In genomic region chr2:8003462-8004075, GRCh38 we compare ENCODE assay signal across 10 cellular contexts.
A peak's percentile ranks its signal among the peaks of the same experiment; 100 is the strongest.
DNase-seq lines count a peak whose midpoint lies in the region; ATAC-seq and TF ChIP-seq lines count a peak whose summit lies in the region.
"Had no signal": no experiment of that assay in that cellular context is flagged by ENCODE, and none has a peak within 500 bp of the region (broad histone marks: within the 10 kb centered on the region; RNA-seq: fewer than 3 reads in every experiment).

No MANE protein-coding gene starts in this region.

- H3K4me3 ChIP-seq in AG04449 (ENCODE audit: low read depth, low read length) (peak overlapping the region; percentile 4), HAP-1 (no peak overlapping the region)

- no peaks in the 10 kb centered on the region for H3K9me3 ChIP-seq in HAP-1

- peak overlapping the region; percentile 4 for H3K27ac ChIP-seq in epithelial cell of prostate

- DNase-seq in AG04449 (ENCODE audit: low read depth, low spot score): peak; percentile 31
- peak; percentile 98 for DNase-seq in NCI-H1694 treated with DMSO at 0.1 percent for 48 hours (lab: John Stamatoyannopoulos, UW)
- no peak for DNase-seq in epithelial cell of prostate (ENCODE audit: low read depth, low spot score)
- DNase-seq in myocyte (ENCODE audit: low read depth): peak; percentile 78
- no peak for DNase-seq in HAP-1 (ENCODE audit: low spot score in 2 of 2)
- DNase-seq in central memory CD4-positive, alpha-beta T cell: no peak
- DNase-seq: activated naive CD8-positive, alpha-beta T cell treated with anti-CD3 and anti-CD28 coated beads, Interleukin-2, amount 50 U/mL, for 24 hours; T-cell had no signal

- no peaks in the 10 kb centered on the region for H3K27me3 ChIP-seq in HAP-1 (ENCODE audit: low read depth)

- CTCF ChIA-PET in AG04449 (lab: Yijun Ruan, JAX): no interaction called here

- no peaks in the 10 kb centered on the region for H3K4me1 ChIP-seq in HAP-1

- POLR2A ChIA-PET in AG04449 (lab: Yijun Ruan, JAX): interaction anchor here (1.3 kb wide), 1 partner anchor 679 kb away, joined by 4 read pairs; the partner anchor contains the start of gene ID2

- H3K36me3 ChIP-seq in HAP-1 (replicated peaks): no peaks in the 10 kb centered on the region

- no peak for ATAC-seq in GM18511 (IDR thresholded peaks at IDR 0.05; ENCODE audit: unreplicated experiment)
- no peak for ATAC-seq in HG03039 (IDR thresholded peaks at IDR 0.05; ENCODE audit: unreplicated experiment)
- ATAC-seq: activated naive CD8-positive, alpha-beta T cell treated with anti-CD3 and anti-CD28 coated beads, Interleukin-2, amount 50 U/mL, for 24 hours; T-cell had no signal

- in situ Hi-C loops in HAP-1 (cut with MboI; ENCODE audit: low sequenced_read_pairs): no loop called here

- TF ChIP-seq CTCF in AG04449 (IDR thresholded peaks at IDR 0.05; ENCODE audit: insufficient read depth, low read length, missing control alignments): no peak

Comparison
In these comparisons a context has a peak if more than half of its experiments do, and no peak if none do; other contexts are left out.
1. DNase-seq: peak in AG04449 (single experiment), NCI-H1694 treated with DMSO at 0.1 percent for 48 hours (single experiment) and myocyte (single experiment); none in epithelial cell of prostate (single experiment), HAP-1 (0 of 2) and central memory CD4-positive, alpha-beta T cell (single experiment).